Comparison of ENCODE assay signal across 21 cellular contexts in the genomic region with DNA sequence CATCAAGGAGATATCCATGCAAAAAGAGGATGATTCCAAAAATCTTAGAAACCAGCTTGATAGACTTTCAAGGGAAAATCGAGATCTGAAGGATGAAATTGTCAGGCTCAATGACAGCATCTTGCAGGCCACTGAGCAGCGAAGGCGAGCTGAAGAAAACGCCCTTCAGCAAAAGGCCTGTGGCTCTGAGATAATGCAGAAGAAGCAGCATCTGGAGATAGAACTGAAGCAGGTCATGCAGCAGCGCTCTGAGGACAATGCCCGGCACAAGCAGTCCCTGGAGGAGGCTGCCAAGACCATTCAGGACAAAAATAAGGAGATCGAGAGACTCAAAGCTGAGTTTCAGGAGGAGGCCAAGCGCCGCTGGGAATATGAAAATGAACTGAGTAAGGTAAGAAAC. TPM values are rescaled to one million over a fixed set of nuclear protein-coding genes. Genes with fewer than 3 reads are reported as not detected.
"Had no signal": no experiment of that assay in that cellular context is flagged by ENCODE, and none has a peak within 500 bp of the region (broad histone marks: within the 10 kb centered on the region; RNA-seq: fewer than 3 reads in every experiment).

No MANE protein-coding gene starts in this region.

- H3K27me3 ChIP-seq: hepatocyte, neural progenitor cell, ovary, suprapubic skin, thyroid gland had no signal

- H2AFZ ChIP-seq: hepatocyte, neural progenitor cell had no signal

- H3K4me1 ChIP-seq: left ventricle myocardium inferior, lower lobe of right lung, neural progenitor cell, suprapubic skin, thyroid gland had no signal

- H3K36me3 ChIP-seq: ovary had no signal

- H3K4me3 ChIP-seq: hepatocyte, left ventricle myocardium inferior, lower lobe of right lung, neural progenitor cell, ovary, smooth muscle cell, suprapubic skin, thyroid gland had no signal

- DNase-seq: effector memory CD8-positive, alpha-beta T cell; foreskin melanocyte; head of caudate nucleus; kidney; left cardiac atrium; left ventricle myocardium inferior; lower lobe of right lung; midbrain; nucleus accumbens; ovary; right cardiac atrium; stimulated activated CD4-positive, alpha-beta T cell treated with anti-CD3 and anti-CD28 coated beads, Interleukin-2, amount 100 ng/mL, for 48 hours; stimulated activated CD8-positive, alpha-beta memory T cell treated with anti-CD3 and anti-CD28 coated beads, Interleukin-4, amount 100 ng/mL, for 48 hours; stimulated activated naive CD8-positive, alpha-beta T cell treated with anti-CD3 and anti-CD28 coated beads, Interleukin-15, Interleukin-2, amounts not matched to agents 100 U/mL and 50 U/mL, for 24 hours; thyroid gland had no signal

- ATAC-seq: effector memory CD8-positive, alpha-beta T cell; left cardiac atrium; lower lobe of right lung; natural killer cell treated with Interleukin-12 subunit alpha and Interleukin-12 subunit beta and Interleukin-15 and Interleukin-18, amount 100 ng/mL, for 72 hours; right cardiac atrium; stimulated activated naive CD8-positive, alpha-beta T cell treated with anti-CD3 and anti-CD28 coated beads, Interleukin-15, Interleukin-2, amounts not matched to agents 100 U/mL and 50 U/mL, for 24 hours had no signal

- FAIRE-seq: kidney, urothelium cell line had no signal

- H3K9me3 ChIP-seq: left ventricle myocardium inferior, lower lobe of right lung, ovary, suprapubic skin, thyroid gland had no signal

- H3K79me2 ChIP-seq: hepatocyte had no signal

- H3K4me2 ChIP-seq: hepatocyte, neural progenitor cell, smooth muscle cell had no signal

- H3K9ac ChIP-seq: neural progenitor cell had no signal

- H3K27ac ChIP-seq: hepatocyte, left ventricle myocardium inferior, lower lobe of right lung, neural progenitor cell, ovary, suprapubic skin, thyroid gland had no signal

RNA-seq across cellular contexts. Expression of a gene that starts 38.4 kb away (rescaled TPM):
- total RNA-seq: natural killer cell treated with Interleukin-12 subunit alpha and Interleukin-12 subunit beta and Interleukin-15 and Interleukin-18, amount 100 ng/mL, for 72 hours had no signal
